ENCODE assay signal across 11 cellular contexts in genomic region chr14:69087061-69087461, GRCh38.
A peak's percentile ranks its signal among the peaks of the same experiment; 100 is the strongest.
DNase-seq lines count a peak whose midpoint lies in the region; ATAC-seq and TF ChIP-seq lines count a peak whose summit lies in the region.
"Had no signal": no experiment of that assay in that cellular context is flagged by ENCODE, and none has a peak within 500 bp of the region (broad histone marks: within the 10 kb centered on the region; RNA-seq: fewer than 3 reads in every experiment).

No MANE protein-coding gene starts in this region.

- in situ Hi-C loops in transverse colon (cut with MboI; ENCODE audit: low pct_ligation_motif_present in 1 of 4, low pct_unique_long_range_greater_than_20kb in 1 of 4, low sequenced_read_pairs in 3 of 4) = loop anchor here in 2 of 4 donors (25.0 kb wide), 1 partner anchor 175 kb away; no protein-coding TSS in a partner anchor

- no peak for TF ChIP-seq EP300 in transverse colon (IDR thresholded peaks at IDR 0.05; ENCODE audit: low read depth)

- H3K27ac Mint-ChIP-seq in MCF 10A (ENCODE audit: low read depth, unreplicated experiment) = peak overlapping the region; percentile 90

- H3K27me3 Mint-ChIP-seq in MCF 10A (ENCODE audit: insufficient read depth, unreplicated experiment) = no peaks in the 10 kb centered on the region

- peaks cover 28% of the 10 kb centered on the region for H3K4me1 Mint-ChIP-seq in MCF 10A (ENCODE audit: insufficient read depth, unreplicated experiment)

- TF ChIP-seq CTCF in MCF 10A (IDR thresholded peaks at IDR 0.05; ENCODE audit: unreplicated experiment) (no peak), transverse colon (IDR thresholded peaks at IDR 0.05) (no peak)

- 88 to 97% methylated on average over 3 of the region's 3 CpGs for whole genome bisulfite sequencing in transverse colon (ENCODE audit: low coverage in 1 of 2), 2 donors

- H3K4me1 ChIP-seq in muscle layer of duodenum (ENCODE audit: control insufficient read depth in 1 of 2, insufficient read depth in 2 of 2, low read length in 2 of 2) (no peaks in the 10 kb centered on the region), transverse colon (peaks cover 0 to 23% (median 3%) of the 10 kb centered on the region in 4 donors)

- DNase-seq in MCF 10A (ENCODE audit: unreplicated experiment) (peak; percentile 56), fibroblast of gingiva (ENCODE audit: low read depth) (peak; percentile 57), transverse colon (no peak), NCI-H82 (lab: John Stamatoyannopoulos, UW) (no peak)
- no peak for DNase-seq in activated naive CD4-positive, alpha-beta T cell treated with Interleukin-2 at 50 U/mL for 16 hours
- DNase-seq: activated CD8-positive, alpha-beta memory T cell treated with anti-CD3 and anti-CD28 coated beads, Interleukin-2, amount 50 U/mL, for 48 hours; NCI-H226 had no signal

- H3K27ac ChIP-seq in muscle layer of duodenum (ENCODE audit: low read length) (peak overlapping the region; percentile 90), transverse colon (peak overlapping the region; percentile 76 to 84 (median 78))
- H3K27ac ChIP-seq: VCaP had no signal

- no peaks in the 10 kb centered on the region for H3K27me3 ChIP-seq in muscle layer of duodenum (ENCODE audit: low read depth, low read length)
- no peaks in the 10 kb centered on the region for H3K27me3 ChIP-seq in transverse colon

- peak overlapping the region; percentile 36 for H3K4me3 Mint-ChIP-seq in MCF 10A (ENCODE audit: unreplicated experiment)

- BruUV-seq in MCF 10A (replicated peaks; lab: Mats Ljungman, UMichigan) = no TSS peak

- no peaks in the 10 kb centered on the region for H3K9me3 ChIP-seq in muscle layer of duodenum (ENCODE audit: control insufficient read depth in 1 of 2, low read length in 2 of 2)
- no peaks in the 10 kb centered on the region for H3K9me3 ChIP-seq in transverse colon

- POLR2A ChIA-PET in MCF 10A (lab: Yijun Ruan, JAX) = interaction anchor here (0.9 kb wide), 2 partner anchors 42 to 140 kb away, joined by 3 read pairs; no protein-coding TSS in a partner anchor

- ATAC-seq in HG02884 (IDR thresholded peaks at IDR 0.05; ENCODE audit: unreplicated experiment) = no peak
- ATAC-seq: GM12878 had no signal

- TF ChIP-seq POLR2A in transverse colon (IDR thresholded peaks at IDR 0.05) = no peak

- H3K4me3 ChIP-seq in muscle layer of duodenum (ENCODE audit: low read depth in 1 of 2, low read length in 2 of 2) = no peak overlapping the region
- H3K4me3 ChIP-seq in transverse colon = no peak overlapping the region
- H3K4me3 ChIP-seq: GM12878 had no signal

- H3K36me3 Mint-ChIP-seq in MCF 10A (ENCODE audit: insufficient read depth, unreplicated experiment) = peaks cover 60% of the 10 kb centered on the region

- no peaks in the 10 kb centered on the region for H3K9me3 Mint-ChIP-seq in MCF 10A (ENCODE audit: unreplicated experiment)

- CTCF ChIA-PET in MCF 10A (lab: Yijun Ruan, JAX) = interaction anchor here (1.7 kb wide), 1 partner anchor 174 kb away, joined by 3 read pairs; no protein-coding TSS in a partner anchor

- intact Hi-C loops in MCF 10A (cut with micrococcal nuclease) (no loop called here), transverse colon (cut with DNase I; ENCODE audit: low total_unique reads) (no loop called here)

- peaks cover 20 to 32% of the 10 kb centered on the region in 2 donors for H3K36me3 ChIP-seq in muscle layer of duodenum (ENCODE audit: control insufficient read depth in 1 of 2, insufficient read depth in 2 of 2, low read length in 2 of 2)
- peaks cover 0 to 29% (median 11%) of the 10 kb centered on the region in 4 donors for H3K36me3 ChIP-seq in transverse colon

Comparison
In these comparisons a context has a peak if more than half of its experiments do, and no peak if none do; other contexts are left out.
1. DNase-seq: peak in MCF 10A (single experiment) and fibroblast of gingiva (single experiment); none in transverse colon (single experiment), NCI-H82 (single experiment) and activated naive CD4-positive, alpha-beta T cell treated with Interleukin-2 at 50 U/mL for 16 hours (single experiment).